In genomic region chr1:244454412-244454811, GRCh38 we compare ENCODE assay signal across 24 cellular contexts. TPM values are rescaled to one million over a fixed set of nuclear protein-coding genes. Genes with fewer than 3 reads are reported as not detected.
A peak's percentile ranks its signal among the peaks of the same experiment; 100 is the strongest.
DNase-seq lines count a peak whose midpoint lies in the region; ATAC-seq, FAIRE-seq and TF ChIP-seq lines count a peak whose summit lies in the region.
"Had no signal": no experiment of that assay in that cellular context is flagged by ENCODE, and none has a peak within 500 bp of the region (broad histone marks: within the 10 kb centered on the region; RNA-seq: fewer than 3 reads in every experiment).

No MANE protein-coding gene starts in this region.

- peaks cover 6% of the 10 kb centered on the region for H3K36me3 Mint-ChIP-seq in astrocyte (ENCODE audit: low read depth, unreplicated experiment)

- H3K4me1 ChIP-seq in astrocyte (ENCODE audit: insufficient read depth, low read length) (peaks cover 11% of the 10 kb centered on the region), lower lobe of right lung (peaks cover 16% of the 10 kb centered on the region), suprapubic skin (peaks cover 19% of the 10 kb centered on the region), right lobe of liver (peaks cover 0 to 14% (median 6%) of the 10 kb centered on the region in 4 donors)

- DNase-seq in DMS53 (lab: John Stamatoyannopoulos, UW), result peak; percentile 52
- DNase-seq in DMS53 treated with DMSO at 0.1 percent for 48 hours (lab: John Stamatoyannopoulos, UW; ENCODE audit: unreplicated experiment), result no peak
- no peak for DNase-seq in astrocyte (ENCODE audit: low read depth)
- DNase-seq in lower lobe of right lung, result no peak
- DNase-seq in suprapubic skin (ENCODE audit: low spot score in 2 of 2), result no peak
- DNase-seq in GOT3 (lab: John Stamatoyannopoulos, UW), result no peak
- DNase-seq in NCI-H1048 (lab: John Stamatoyannopoulos, UW), result no peak
- DNase-seq in right lobe of liver, result no peak
- DNase-seq: activated CD4-positive, alpha-beta T cell treated with anti-CD3 and anti-CD28 coated beads, Interleukin-2, amount 50 U/mL, for 1 hour; activated naive CD8-positive, alpha-beta T cell treated with anti-CD3 and anti-CD28 coated beads, Interleukin-2, amount 50 U/mL, for 24 hours; AML-193; DND-41; gastrocnemius medialis; MG63; naive thymus-derived CD4-positive, alpha-beta T cell; NCI-H1436 treated with DMSO at 0.1 percent for 48 hours; NCI-H2171; NCI-H748 treated with DMSO at 0.1 percent for 48 hours; OCI-M1; stimulated activated CD4-positive, alpha-beta T cell treated with anti-CD3 and anti-CD28 coated beads, Interleukin-4, amount 100 ng/mL, for 24 hours had no signal

- no peak overlapping the region for H2AFZ ChIP-seq in astrocyte (ENCODE audit: low read depth, low read length)

- H3K27me3 Mint-ChIP-seq in astrocyte (ENCODE audit: low read depth, unreplicated experiment), result no peaks in the 10 kb centered on the region
- H3K27me3 Mint-ChIP-seq: activated naive CD8-positive, alpha-beta T cell treated with anti-CD3 and anti-CD28 coated beads, Interleukin-2, amount 50 U/mL, for 24 hours; memory B cell; naive thymus-derived CD4-positive, alpha-beta T cell had no signal

- H4K20me1 ChIP-seq in astrocyte (ENCODE audit: insufficient read depth, low read length), result peaks cover 9% of the 10 kb centered on the region

- H3K9me3 ChIP-seq in astrocyte (ENCODE audit: insufficient read depth, low read depth, low read length), result no peaks in the 10 kb centered on the region
- no peaks in the 10 kb centered on the region for H3K9me3 ChIP-seq in lower lobe of right lung
- no peaks in the 10 kb centered on the region for H3K9me3 ChIP-seq in suprapubic skin
- H3K9me3 ChIP-seq in right lobe of liver, result no peaks in the 10 kb centered on the region
- H3K9me3 ChIP-seq: gastrocnemius medialis had no signal

- H3K36me3 ChIP-seq in astrocyte (ENCODE audit: insufficient read depth, low read length), result no peaks in the 10 kb centered on the region
- no peaks in the 10 kb centered on the region for H3K36me3 ChIP-seq in lower lobe of right lung
- H3K36me3 ChIP-seq in suprapubic skin, result no peaks in the 10 kb centered on the region
- no peaks in the 10 kb centered on the region for H3K36me3 ChIP-seq in right lobe of liver
- H3K36me3 ChIP-seq: gastrocnemius medialis had no signal

- ATAC-seq in lower lobe of right lung (no peak), right lobe of liver (no peak)
- ATAC-seq: activated naive CD8-positive, alpha-beta T cell treated with anti-CD3 and anti-CD28 coated beads, Interleukin-2, amount 50 U/mL, for 24 hours; gastrocnemius medialis; HepG2; naive thymus-derived CD4-positive, alpha-beta T cell had no signal

- TF ChIP-seq POLR2A in suprapubic skin (IDR thresholded peaks at IDR 0.05) (no peak), right lobe of liver (IDR thresholded peaks at IDR 0.05) (no peak)

- H3K27me3 ChIP-seq in astrocyte (ENCODE audit: insufficient read depth, low read length), result no peaks in the 10 kb centered on the region
- H3K27me3 ChIP-seq in lower lobe of right lung (ENCODE audit: low read depth), result no peaks in the 10 kb centered on the region
- no peaks in the 10 kb centered on the region for H3K27me3 ChIP-seq in suprapubic skin
- H3K27me3 ChIP-seq in right lobe of liver, result no peaks in the 10 kb centered on the region
- H3K27me3 ChIP-seq: gastrocnemius medialis, MG63 had no signal

- H3K27ac ChIP-seq in astrocyte (ENCODE audit: low read depth, low read length) (no peak overlapping the region), lower lobe of right lung (peak overlapping the region; percentile 28), suprapubic skin (peak overlapping the region; percentile 7), right lobe of liver (no peak overlapping the region)
- H3K27ac ChIP-seq: 22Rv1, gastrocnemius medialis had no signal

- no peak for TF ChIP-seq EP300 in suprapubic skin (IDR thresholded peaks at IDR 0.05)

- H3K9me3 Mint-ChIP-seq in astrocyte (ENCODE audit: unreplicated experiment), result no peaks in the 10 kb centered on the region

- intact Hi-C loops in lower lobe of right lung (cut with DNase I) (no loop called here), right lobe of liver (cut with DNase I) (no loop called here)

- H3K4me3 Mint-ChIP-seq in astrocyte (ENCODE audit: unreplicated experiment), result peak overlapping the region; percentile 77
- H3K4me3 Mint-ChIP-seq: activated naive CD8-positive, alpha-beta T cell treated with anti-CD3 and anti-CD28 coated beads, Interleukin-2, amount 50 U/mL, for 24 hours; memory B cell; naive thymus-derived CD4-positive, alpha-beta T cell; T-helper 1 cell treated with Interleukin-12 subunit alpha and Interleukin-12 subunit beta and Interleukin-4 antibody, amounts not matched to agents 30 μg/mL and 1 μg/mL, for 36 hours had no signal

- 68% methylated on average over 6 of the region's 6 CpGs for WGBS in suprapubic skin
- WGBS in right lobe of liver (ENCODE audit: insufficient coverage, low coverage, low lambda C conversion rate, missing lambda C conversion rate), result 76% methylated on average over 6 of the region's 6 CpGs

- H3K4me1 Mint-ChIP-seq in astrocyte (ENCODE audit: low read depth, unreplicated experiment), result peaks cover 14% of the 10 kb centered on the region

- H3K27ac Mint-ChIP-seq in astrocyte (ENCODE audit: unreplicated experiment), result no peak overlapping the region
- H3K27ac Mint-ChIP-seq: activated naive CD8-positive, alpha-beta T cell treated with anti-CD3 and anti-CD28 coated beads, Interleukin-2, amount 50 U/mL, for 24 hours; memory B cell; naive thymus-derived CD4-positive, alpha-beta T cell; T-helper 1 cell treated with Interleukin-12 subunit alpha and Interleukin-12 subunit beta and Interleukin-4 antibody, amounts not matched to agents 30 μg/mL and 1 μg/mL, for 36 hours had no signal

- H3K79me2 ChIP-seq in astrocyte (ENCODE audit: insufficient read depth, low read length), result peaks cover 21% of the 10 kb centered on the region

- H3K4me3 ChIP-seq in astrocyte (ENCODE audit: insufficient read depth, low read depth, low read length) (no peak overlapping the region), lower lobe of right lung (no peak overlapping the region), suprapubic skin (no peak overlapping the region), right lobe of liver (no peak overlapping the region)
- H3K4me3 ChIP-seq: gastrocnemius medialis, MG63 had no signal

- no peak overlapping the region for H3K9ac ChIP-seq in astrocyte (ENCODE audit: low read length)

- TF ChIP-seq CTCF in astrocyte (IDR thresholded peaks at IDR 0.05; ENCODE audit: insufficient read depth, low read depth, low read length) (no peak), lower lobe of right lung (IDR thresholded peaks at IDR 0.05) (no peak), suprapubic skin (IDR thresholded peaks at IDR 0.05) (no peak), right lobe of liver (IDR thresholded peaks at IDR 0.05) (no peak)

- no peak overlapping the region for H3K4me2 ChIP-seq in astrocyte (ENCODE audit: low read length)

- no peak for FAIRE-seq in astrocyte (lab: Jason Lieb, UNC)
- FAIRE-seq: HepG2 had no signal

RNA-seq across cellular contexts. Expression of gene ADSS2, which starts 2.7 kb away (rescaled TPM):
- total RNA-seq in astrocyte (53.9 and 54.4 TPM in 2 replicates), lower lobe of right lung (38.5 TPM), suprapubic skin (10 to 100 TPM; 39.8 to 65.3 (median 52.1) TPM), right lobe of liver (10 to 100 TPM in 5 of 6 experiments, 1 to 10 TPM in 1; 9.8 to 16.1 (median 14.5) TPM)

RNA-seq across cellular contexts. Expression of gene CATSPERE, which starts 6.7 kb away (rescaled TPM):
- total RNA-seq in astrocyte (1.1 TPM in 2 replicates), lower lobe of right lung (1.7 TPM), suprapubic skin (1 to 10 TPM in 1 of 4 donors, under 1 TPM in 3; 0.45 to 1.4 (median 0.55) TPM), right lobe of liver (1 to 10 TPM in 2 of 6 experiments, under 1 TPM in 4; 0.31 to 1.3 (median 0.70) TPM)

Comparison
In these comparisons a context has a peak if more than half of its experiments do, and no peak if none do; other contexts are left out.
1. H3K27ac ChIP-seq: peak in lower lobe of right lung (single experiment) and suprapubic skin (single experiment); none in astrocyte (single experiment) and right lobe of liver (0 of 3).